ENCODE assay signal across 12 cellular contexts in genomic region chr5:178786859-178787499, GRCh38. TPM values are rescaled to one million over a fixed set of nuclear protein-coding genes. Genes with fewer than 3 reads are reported as not detected.
A peak's percentile ranks its signal among the peaks of the same experiment; 100 is the strongest.
DNase-seq lines count a peak whose midpoint lies in the region; FAIRE-seq and TF ChIP-seq lines count a peak whose summit lies in the region.
"Had no signal": no experiment of that assay in that cellular context is flagged by ENCODE, and none has a peak within 500 bp of the region (broad histone marks: within the 10 kb centered on the region; RNA-seq: fewer than 3 reads in every experiment).

No MANE protein-coding gene starts in this region.

- no peak overlapping the region for H3K27ac ChIP-seq in HEK293 (ENCODE audit: extremely low read depth, low read depth, low read length)
- H3K27ac ChIP-seq: BLaER1, dorsolateral prefrontal cortex, WERI-Rb-1 had no signal

- H3K36me3 ChIP-seq in HEK293 (ENCODE audit: control insufficient read depth in 2 of 2, insufficient read depth in 1 of 2, low read length in 2 of 2) = no peaks in the 10 kb centered on the region
- H3K36me3 ChIP-seq: BLaER1, WERI-Rb-1 had no signal

- POLR2A ChIA-PET in HEK293 (lab: Yijun Ruan, JAX) = no interaction called here

- CTCF ChIA-PET in HEK293 (lab: Yijun Ruan, JAX) = no interaction called here

- TF ChIP-seq CTCF in HEK293 (tag by site-specific recombination; IDR thresholded peaks at IDR 0.05) = no peak

- no peaks in the 10 kb centered on the region for H3K9me3 ChIP-seq in HEK293 (ENCODE audit: control insufficient read depth, insufficient read depth, low read depth, low read length)
- H3K9me3 ChIP-seq: BLaER1 had no signal

- H3K4me3 ChIP-seq in HEK293 (ENCODE audit: low read depth, low read length) = no peak overlapping the region
- H3K4me3 ChIP-seq: BLaER1, dorsolateral prefrontal cortex had no signal

- peak; percentile 88 for FAIRE-seq in islet of Langerhans (lab: Jason Lieb, UNC)

- H3K4me1 ChIP-seq in HEK293 (ENCODE audit: control insufficient read depth, insufficient read depth, low read length) = no peaks in the 10 kb centered on the region
- H3K4me1 ChIP-seq: BLaER1 had no signal

- DNase-seq in A172 (ENCODE audit: low spot score) = peak; percentile 65
- DNase-seq in amniotic epithelial cell (ENCODE audit: low read depth) = peak; percentile 24
- no peak for DNase-seq in NCI-H345 treated with DMSO at 0.1 percent for 48 hours (lab: John Stamatoyannopoulos, UW; ENCODE audit: unreplicated experiment)
- DNase-seq in NCI-H2029 (lab: John Stamatoyannopoulos, UW) = no peak
- DNase-seq in effector CD8-positive, alpha-beta T cell (lab: John Stamatoyannopoulos, UW) = no peak
- DNase-seq in putamen (ENCODE audit: low spot score) = no peak
- DNase-seq: Karpas-422, WERI-Rb-1 had no signal

TF ChIP-seq in HEK293, 187 proteins besides CTCF, POLR2A, EP300 and RAD21:
- TF ChIP-seq ZNF148 (tag by site-specific recombination; IDR thresholded peaks at IDR 0.05; ENCODE audit: borderline replicate concordance) = no peak
- 0 out of 2 replicates have a peak, but pooled peaks have one; percentile 12 for TF ChIP-seq TRIM28 (IDR thresholded peaks at IDR 0.05; ENCODE audit: borderline replicate concordance, low read length)

RNA-seq across cellular contexts. Expression of gene ZNF354A, which starts 56.5 kb away (rescaled TPM):
- total RNA-seq in A172 (2014; rRNA removed; shearing (Covaris generic)) = 4.2 and 5.4 TPM in 2 replicates

Comparison
In these comparisons a context has a peak if more than half of its experiments do, and no peak if none do; other contexts are left out.
1. DNase-seq: peak in A172 (single experiment) and amniotic epithelial cell (single experiment); none in NCI-H345 treated with DMSO at 0.1 percent for 48 hours (single experiment), NCI-H2029 (single experiment), effector CD8-positive, alpha-beta T cell (single experiment) and putamen (single experiment).